ENCODE assay signal across 24 cellular contexts in genomic region chr3:156721687-156722086, GRCh38.
"Had no signal": no experiment of that assay in that cellular context is flagged by ENCODE, and none has a peak within 500 bp of the region (broad histone marks: within the 10 kb centered on the region; RNA-seq: fewer than 3 reads in every experiment).

No MANE protein-coding gene starts in this region.

- H3K9me3 Mint-ChIP-seq: activated CD4-positive, alpha-beta memory T cell treated with anti-CD3 and anti-CD28 coated beads for 36 hours; activated naive CD4-positive, alpha-beta T cell treated with anti-CD3 and anti-CD28 coated beads, Interleukin-2, amount 10 ng/mL, durations not matched to agents 7 days and 5 days; dendritic cell treated with granulocyte-macrophage colony-stimulating factor and Interleukin-4, amounts not matched to agents 40 ng/mL and 50 ng/mL, for 4 days; nephron; stimulated activated effector memory CD8-positive, alpha-beta T cell treated with anti-CD3 and anti-CD28 coated beads, Interleukin-12 subunit alpha, Interleukin-12 subunit beta, amount 100 ng/mL, for 72 hours; stimulated activated naive CD8-positive, alpha-beta T cell treated with anti-CD3 and anti-CD28 coated beads, Interleukin-15, amount 100 ng/mL, for 72 hours had no signal

- H3K27ac ChIP-seq: body of pancreas, tibial nerve had no signal

- H3K4me3 Mint-ChIP-seq: activated CD4-positive, alpha-beta memory T cell treated with anti-CD3 and anti-CD28 coated beads for 36 hours; activated naive CD4-positive, alpha-beta T cell treated with anti-CD3 and anti-CD28 coated beads, Interleukin-2, amount 10 ng/mL, durations not matched to agents 7 days and 5 days; dendritic cell treated with granulocyte-macrophage colony-stimulating factor and Interleukin-4, amounts not matched to agents 40 ng/mL and 50 ng/mL, for 4 days; nephron; stimulated activated effector memory CD8-positive, alpha-beta T cell treated with anti-CD3 and anti-CD28 coated beads, Interleukin-12 subunit alpha, Interleukin-12 subunit beta, amount 100 ng/mL, for 72 hours; stimulated activated naive CD8-positive, alpha-beta T cell treated with anti-CD3 and anti-CD28 coated beads, Interleukin-15, amount 100 ng/mL, for 72 hours; T-helper 17 cell had no signal

- FAIRE-seq: endometrium, small intestine had no signal

- H3K4me1 ChIP-seq: tibial nerve had no signal

- H3K27me3 Mint-ChIP-seq: activated CD4-positive, alpha-beta memory T cell treated with anti-CD3 and anti-CD28 coated beads for 36 hours; activated naive CD4-positive, alpha-beta T cell treated with anti-CD3 and anti-CD28 coated beads, Interleukin-2, amount 10 ng/mL, durations not matched to agents 7 days and 5 days; dendritic cell treated with granulocyte-macrophage colony-stimulating factor and Interleukin-4, amounts not matched to agents 40 ng/mL and 50 ng/mL, for 4 days; stimulated activated naive CD8-positive, alpha-beta T cell treated with anti-CD3 and anti-CD28 coated beads, Interleukin-15, amount 100 ng/mL, for 72 hours; T-helper 17 cell had no signal

- H3K4me3 ChIP-seq: body of pancreas, tibial nerve had no signal

- DNase-seq: activated CD4-positive, alpha-beta memory T cell treated with anti-CD3 and anti-CD28 coated beads for 36 hours; activated CD4-positive, alpha-beta T cell treated with anti-CD3 and anti-CD28 coated beads for 48 hours; activated CD4-positive, CD25-positive, alpha-beta regulatory T cell; activated effector memory CD4-positive, alpha-beta T cell treated with anti-CD3 and anti-CD28 coated beads, Interleukin-2, amount 50 U/mL, for 16 hours; activated naive CD4-positive, alpha-beta T cell treated with anti-CD3 and anti-CD28 coated beads, Interleukin-2, amount 10 ng/mL, durations not matched to agents 7 days and 5 days; activated T-cell treated with anti-CD3 and anti-CD28 coated beads for 4 hours; amygdala; body of pancreas; effector CD4-positive, alpha-beta T cell; foreskin melanocyte; hypothalamus; left ventricle myocardium superior; mammary epithelial cell; posterior cingulate gyrus; small intestine; stimulated activated CD4-positive, alpha-beta T cell treated with anti-CD3 and anti-CD28 coated beads, Interleukin-2, amount 100 ng/mL, for 24 hours; stimulated activated naive CD8-positive, alpha-beta T cell treated with anti-CD3 and anti-CD28 coated beads, Interleukin-15, amount 100 ng/mL, for 72 hours; T-helper 17 cell had no signal

- H3K36me3 Mint-ChIP-seq: activated CD4-positive, alpha-beta memory T cell treated with anti-CD3 and anti-CD28 coated beads for 36 hours had no signal

- H3K4me1 Mint-ChIP-seq: nephron had no signal

- H3K27me3 ChIP-seq: body of pancreas, tibial nerve had no signal

- ATAC-seq: body of pancreas; left ventricle myocardium superior; sciatic nerve; stimulated activated effector memory CD8-positive, alpha-beta T cell treated with anti-CD3 and anti-CD28 coated beads, Interleukin-12 subunit alpha, Interleukin-12 subunit beta, amount 100 ng/mL, for 72 hours; stimulated activated naive CD8-positive, alpha-beta T cell treated with anti-CD3 and anti-CD28 coated beads, Interleukin-15, amount 100 ng/mL, for 72 hours; T-helper 17 cell had no signal

- H3K36me3 ChIP-seq: tibial nerve had no signal

- H3K27ac Mint-ChIP-seq: activated CD4-positive, alpha-beta memory T cell treated with anti-CD3 and anti-CD28 coated beads for 36 hours; activated naive CD4-positive, alpha-beta T cell treated with anti-CD3 and anti-CD28 coated beads, Interleukin-2, amount 10 ng/mL, durations not matched to agents 7 days and 5 days; dendritic cell treated with granulocyte-macrophage colony-stimulating factor and Interleukin-4, amounts not matched to agents 40 ng/mL and 50 ng/mL, for 4 days; nephron; stimulated activated effector memory CD8-positive, alpha-beta T cell treated with anti-CD3 and anti-CD28 coated beads, Interleukin-12 subunit alpha, Interleukin-12 subunit beta, amount 100 ng/mL, for 72 hours; stimulated activated naive CD8-positive, alpha-beta T cell treated with anti-CD3 and anti-CD28 coated beads, Interleukin-15, amount 100 ng/mL, for 72 hours; T-helper 17 cell had no signal

- H3K9me3 ChIP-seq: body of pancreas, tibial nerve had no signal
